Comparison of ENCODE assay signal across 21 cellular contexts in the genomic region with DNA sequence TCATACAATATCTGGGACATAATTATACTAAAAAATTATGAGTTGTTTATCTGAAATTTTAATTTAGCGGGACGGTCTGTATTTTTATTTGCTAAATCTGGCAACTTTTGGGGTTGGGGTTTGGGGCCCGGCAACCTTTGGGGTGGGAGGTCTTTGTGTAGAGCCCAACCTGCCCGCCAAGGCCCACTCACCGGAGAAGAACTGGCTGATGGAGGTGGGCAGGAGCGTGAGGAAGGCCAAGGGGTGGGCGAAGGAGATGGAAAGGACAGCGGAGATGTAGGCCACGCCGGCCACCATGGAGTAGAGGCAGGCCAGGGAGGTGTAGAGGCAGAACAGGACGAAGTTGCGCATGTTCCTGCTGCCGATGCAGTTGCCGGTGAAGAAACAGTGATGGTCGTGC. TPM values are rescaled to one million over a fixed set of nuclear protein-coding genes. Genes with fewer than 3 reads are reported as not detected.
DNase-seq lines count a peak whose midpoint lies in the region; ATAC-seq and TF ChIP-seq lines count a peak whose summit lies in the region.
"Had no signal": no experiment of that assay in that cellular context is flagged by ENCODE, and none has a peak within 500 bp of the region (broad histone marks: within the 10 kb centered on the region; RNA-seq: fewer than 3 reads in every experiment).

No MANE protein-coding gene starts in this region.

- peaks cover 78% of the 10 kb centered on the region for H3K27me3 Mint-ChIP-seq in activated naive CD8-positive, alpha-beta T cell treated with anti-CD3 and anti-CD28 coated beads, Interleukin-2, amount 10 ng/mL, durations not matched to agents 7 days and 5 days
- H3K27me3 Mint-ChIP-seq in activated naive CD8-positive, alpha-beta T cell treated with anti-CD3 and anti-CD28 coated beads for 36 hours, result peaks cover 85% of the 10 kb centered on the region
- H3K27me3 Mint-ChIP-seq in central memory CD8-positive, alpha-beta T cell, result peaks cover 90% of the 10 kb centered on the region
- H3K27me3 Mint-ChIP-seq in naive thymus-derived CD8-positive, alpha-beta T cell, result peaks cover 34 to 88% (median 72%) of the 10 kb centered on the region in 5 donors

- H4K20me1 ChIP-seq in osteoblast (ENCODE audit: insufficient read depth, low read length), result peaks cover 3% of the 10 kb centered on the region

- H3K9me3 Mint-ChIP-seq in activated naive CD8-positive, alpha-beta T cell treated with anti-CD3 and anti-CD28 coated beads, Interleukin-2, amount 10 ng/mL, durations not matched to agents 7 days and 5 days, result no peaks in the 10 kb centered on the region
- no peaks in the 10 kb centered on the region for H3K9me3 Mint-ChIP-seq in activated naive CD8-positive, alpha-beta T cell treated with anti-CD3 and anti-CD28 coated beads for 36 hours
- no peaks in the 10 kb centered on the region for H3K9me3 Mint-ChIP-seq in central memory CD8-positive, alpha-beta T cell
- H3K9me3 Mint-ChIP-seq in naive thymus-derived CD8-positive, alpha-beta T cell, result peaks cover 0 to 2% (median 0%) of the 10 kb centered on the region in 9 donors
- H3K9me3 Mint-ChIP-seq: activated T-helper 1 cell treated with anti-CD3 and anti-CD28 coated beads, Interleukin-12 subunit alpha, Interleukin-12 subunit beta, Interleukin-2, Interleukin-4 antibody, amounts not matched to agents 30 ng/mL and 10 ng/mL and 1 ng/mL, durations not matched to agents 14 hours and 24 hours and 36 hours had no signal

- no peaks in the 10 kb centered on the region for H3K9me3 ChIP-seq in osteoblast (ENCODE audit: low read depth, low read length)
- H3K9me3 ChIP-seq: esophagus squamous epithelium, MG63, pancreas, stomach had no signal

- peak overlapping the region; percentile 53 for H3K4me3 Mint-ChIP-seq in activated naive CD8-positive, alpha-beta T cell treated with anti-CD3 and anti-CD28 coated beads, Interleukin-2, amount 10 ng/mL, durations not matched to agents 7 days and 5 days
- H3K4me3 Mint-ChIP-seq in activated naive CD8-positive, alpha-beta T cell treated with anti-CD3 and anti-CD28 coated beads for 36 hours, result no peak overlapping the region
- peak overlapping the region; percentile 54 for H3K4me3 Mint-ChIP-seq in central memory CD8-positive, alpha-beta T cell
- H3K4me3 Mint-ChIP-seq in naive thymus-derived CD8-positive, alpha-beta T cell, result peak overlapping the region in 6 of 10 donors; percentile 29 to 75 (median 45)
- H3K4me3 Mint-ChIP-seq: activated CD8-positive, alpha-beta T cell treated with anti-CD3 and anti-CD28 coated beads, Interleukin-2, amount 10 ng/mL, durations not matched to agents 7 days and 5 days; activated T-helper 1 cell treated with anti-CD3 and anti-CD28 coated beads, Interleukin-12 subunit alpha, Interleukin-12 subunit beta, Interleukin-2, Interleukin-4 antibody, amounts not matched to agents 30 ng/mL and 10 ng/mL and 1 ng/mL, durations not matched to agents 14 hours and 24 hours and 36 hours had no signal

- no peak for ATAC-seq in activated naive CD8-positive, alpha-beta T cell treated with anti-CD3 and anti-CD28 coated beads, Interleukin-2, amount 10 ng/mL, durations not matched to agents 7 days and 5 days (ENCODE audit: low read depth)
- no peak for ATAC-seq in central memory CD8-positive, alpha-beta T cell (replicated peaks; ENCODE audit: extremely low read depth, poor library complexity, severe bottlenecking)
- ATAC-seq in naive thymus-derived CD8-positive, alpha-beta T cell, result no peak

- peaks cover 66% of the 10 kb centered on the region for H3K27me3 ChIP-seq in osteoblast (ENCODE audit: insufficient read depth, low read length)

- DNase-seq in activated naive CD8-positive, alpha-beta T cell treated with anti-CD3 and anti-CD28 coated beads, Interleukin-2, amount 10 ng/mL, durations not matched to agents 7 days and 5 days, result no peak
- DNase-seq in activated naive CD8-positive, alpha-beta T cell treated with anti-CD3 and anti-CD28 coated beads for 36 hours, result no peak
- DNase-seq in central memory CD8-positive, alpha-beta T cell (ENCODE audit: low spot score in 2 of 2), result no peak
- DNase-seq in naive thymus-derived CD8-positive, alpha-beta T cell, result no peak
- DNase-seq in occipital lobe (lab: John Stamatoyannopoulos, UW) (no peak), NCI-H1694 (lab: John Stamatoyannopoulos, UW) (no peak), osteoblast (ENCODE audit: insufficient read length, low spot score, missing footprints) (no peak)
- DNase-seq in activated naive CD4-positive, alpha-beta T cell treated with Interleukin-2 at 50 U/mL for 16 hours, result no peak
- DNase-seq: amniotic stem cell, DND-41, esophagus squamous epithelium, NCI-H1436 treated with DMSO at 0.1 percent for 48 hours, stomach had no signal

- H3K27ac Mint-ChIP-seq in activated naive CD8-positive, alpha-beta T cell treated with anti-CD3 and anti-CD28 coated beads, Interleukin-2, amount 10 ng/mL, durations not matched to agents 7 days and 5 days, result no peak overlapping the region
- H3K27ac Mint-ChIP-seq in activated naive CD8-positive, alpha-beta T cell treated with anti-CD3 and anti-CD28 coated beads for 36 hours, result no peak overlapping the region
- H3K27ac Mint-ChIP-seq in central memory CD8-positive, alpha-beta T cell (ENCODE audit: low read depth), result no peak overlapping the region
- H3K27ac Mint-ChIP-seq in naive thymus-derived CD8-positive, alpha-beta T cell, result no peak overlapping the region
- H3K27ac Mint-ChIP-seq: activated CD8-positive, alpha-beta T cell treated with anti-CD3 and anti-CD28 coated beads, Interleukin-2, amount 10 ng/mL, durations not matched to agents 7 days and 5 days; activated T-helper 1 cell treated with anti-CD3 and anti-CD28 coated beads, Interleukin-12 subunit alpha, Interleukin-12 subunit beta, Interleukin-2, Interleukin-4 antibody, amounts not matched to agents 30 ng/mL and 10 ng/mL and 1 ng/mL, durations not matched to agents 14 hours and 24 hours and 36 hours; CD4-positive, CD25-positive, alpha-beta regulatory T cell had no signal

- H3K36me3 ChIP-seq in osteoblast (ENCODE audit: insufficient read depth, low read length), result no peaks in the 10 kb centered on the region
- H3K36me3 ChIP-seq: esophagus squamous epithelium, MG63, pancreas, stomach had no signal

- no peak overlapping the region for H3K4me3 ChIP-seq in osteoblast (ENCODE audit: insufficient read depth, low read length)
- H3K4me3 ChIP-seq: MG63 had no signal

- no peak overlapping the region for H3K27ac ChIP-seq in osteoblast (ENCODE audit: low read depth, low read length)
- H3K27ac ChIP-seq: esophagus squamous epithelium, pancreas, stomach had no signal

- H3K36me3 Mint-ChIP-seq in activated naive CD8-positive, alpha-beta T cell treated with anti-CD3 and anti-CD28 coated beads, Interleukin-2, amount 10 ng/mL, durations not matched to agents 7 days and 5 days, result no peaks in the 10 kb centered on the region
- no peaks in the 10 kb centered on the region for H3K36me3 Mint-ChIP-seq in activated naive CD8-positive, alpha-beta T cell treated with anti-CD3 and anti-CD28 coated beads for 36 hours
- peaks cover 2% of the 10 kb centered on the region for H3K36me3 Mint-ChIP-seq in central memory CD8-positive, alpha-beta T cell (ENCODE audit: insufficient read depth)
- H3K36me3 Mint-ChIP-seq in naive thymus-derived CD8-positive, alpha-beta T cell, result peaks cover 0 to 6% (median 3%) of the 10 kb centered on the region in 3 donors
- H3K36me3 Mint-ChIP-seq: CD4-positive, CD25-positive, alpha-beta regulatory T cell had no signal

- no peak overlapping the region for H2AFZ ChIP-seq in osteoblast (ENCODE audit: low read length)

- no peaks in the 10 kb centered on the region for H3K4me1 ChIP-seq in osteoblast (ENCODE audit: insufficient read depth, low read length)

- no peaks in the 10 kb centered on the region for H3K79me2 ChIP-seq in osteoblast (ENCODE audit: insufficient read depth, low read length)

- POLR2A ChIA-PET in activated naive CD8-positive, alpha-beta T cell treated with anti-CD3 and anti-CD28 coated beads, Interleukin-2, amount 10 ng/mL, durations not matched to agents 7 days and 5 days (lab: Charles Lee), result no interaction called here
- POLR2A ChIA-PET in naive thymus-derived CD8-positive, alpha-beta T cell (lab: Charles Lee), result no interaction called here

- TF ChIP-seq CTCF in osteoblast (IDR thresholded peaks at IDR 0.05; ENCODE audit: extremely low read depth, low read depth, low read length), result no peak

- H3K4me1 Mint-ChIP-seq in activated naive CD8-positive, alpha-beta T cell treated with anti-CD3 and anti-CD28 coated beads, Interleukin-2, amount 10 ng/mL, durations not matched to agents 7 days and 5 days, result peaks cover 13% of the 10 kb centered on the region
- H3K4me1 Mint-ChIP-seq in activated naive CD8-positive, alpha-beta T cell treated with anti-CD3 and anti-CD28 coated beads for 36 hours, result peaks cover 8% of the 10 kb centered on the region
- peaks cover 18% of the 10 kb centered on the region for H3K4me1 Mint-ChIP-seq in central memory CD8-positive, alpha-beta T cell
- H3K4me1 Mint-ChIP-seq in naive thymus-derived CD8-positive, alpha-beta T cell, result peaks cover 14 to 25% (median 20%) of the 10 kb centered on the region in 4 donors

- H3K4me2 ChIP-seq in osteoblast (ENCODE audit: insufficient read depth, low read length), result no peak overlapping the region

RNA-seq across cellular contexts. Expression of a gene that starts 2.6 kb away (rescaled TPM):
- not detected for total RNA-seq in activated naive CD8-positive, alpha-beta T cell treated with anti-CD3 and anti-CD28 coated beads, Interleukin-2, amount 10 ng/mL, durations not matched to agents 7 days and 5 days
- total RNA-seq in activated naive CD8-positive, alpha-beta T cell treated with anti-CD3 and anti-CD28 coated beads for 36 hours, result not detected
- not detected for total RNA-seq in naive thymus-derived CD8-positive, alpha-beta T cell
- polyA plus RNA-seq in naive thymus-derived CD8-positive, alpha-beta T cell, result not detected
- 12.0 TPM for total RNA-seq in occipital lobe
- total RNA-seq in osteoblast, result not detected in 2 replicates
- total RNA-seq: activated CD8-positive, alpha-beta T cell treated with anti-CD3 and anti-CD28 coated beads, Interleukin-2, amount 10 ng/mL, durations not matched to agents 7 days and 5 days; activated T-helper 1 cell treated with anti-CD3 and anti-CD28 coated beads, Interleukin-12 subunit alpha, Interleukin-12 subunit beta, Interleukin-2, Interleukin-4 antibody, amounts not matched to agents 30 ng/mL and 10 ng/mL and 1 ng/mL, durations not matched to agents 14 hours and 24 hours and 36 hours; cardiac septum; CD4-positive, CD25-positive, alpha-beta regulatory T cell; esophagus squamous epithelium; left lobe of liver; mononuclear cell had no signal
- polyA plus RNA-seq: CD4-positive, CD25-positive, alpha-beta regulatory T cell had no signal

RNA-seq across cellular contexts. Expression of a gene that starts 41.0 kb away (rescaled TPM):
- 10 to 100 TPM; 14.0 to 14.5 TPM for total RNA-seq in activated naive CD8-positive, alpha-beta T cell treated with anti-CD3 and anti-CD28 coated beads, Interleukin-2, amount 10 ng/mL, durations not matched to agents 7 days and 5 days
- total RNA-seq in activated naive CD8-positive, alpha-beta T cell treated with anti-CD3 and anti-CD28 coated beads for 36 hours, result 10 to 100 TPM; 10.8 to 12.2 TPM
- total RNA-seq in naive thymus-derived CD8-positive, alpha-beta T cell, result 10 to 100 TPM; 11.3 to 12.8 TPM
- 1 to 10 TPM; 4.4 to 7.7 (median 4.7) TPM for polyA plus RNA-seq in naive thymus-derived CD8-positive, alpha-beta T cell
- total RNA-seq in occipital lobe (44.5 TPM), osteoblast (15.9 and 16.6 TPM in 2 replicates)

RNA-seq across cellular contexts. Expression of a gene that starts 42.6 kb away (rescaled TPM):
- 1 to 10 TPM in 1 of 2 experiments, under 1 TPM in 1; 0.48 to 1.4 TPM for total RNA-seq in activated naive CD8-positive, alpha-beta T cell treated with anti-CD3 and anti-CD28 coated beads, Interleukin-2, amount 10 ng/mL, durations not matched to agents 7 days and 5 days
- total RNA-seq in activated naive CD8-positive, alpha-beta T cell treated with anti-CD3 and anti-CD28 coated beads for 36 hours, result 1 to 10 TPM in 1 of 2 experiments, under 1 TPM in 1; 0.89 to 1.2 TPM
- total RNA-seq in naive thymus-derived CD8-positive, alpha-beta T cell, result under 1 TPM; 0.66 to 0.83 TPM
- under 1 TPM in 2 of 3 donors, not detected in 1; 0.02 to 0.83 TPM for polyA plus RNA-seq in naive thymus-derived CD8-positive, alpha-beta T cell
- 10.8 TPM for total RNA-seq in occipital lobe
- 0.72 TPM in 1 of 2 replicates, not detected in the other for total RNA-seq in osteoblast
- polyA plus RNA-seq: CD4-positive, CD25-positive, alpha-beta regulatory T cell had no signal

Comparison
In these comparisons a context has a peak if more than half of its experiments do, and no peak if none do; other contexts are left out.
1. RNA of a gene that starts 2.6 kb away (total RNA-seq): 12.0 TPM in occipital lobe (single experiment); not detected in activated naive CD8-positive, alpha-beta T cell treated with anti-CD3 and anti-CD28 coated beads, Interleukin-2, amount 10 ng/mL, durations not matched to agents 7 days and 5 days, not detected in activated naive CD8-positive, alpha-beta T cell treated with anti-CD3 and anti-CD28 coated beads for 36 hours, not detected in naive thymus-derived CD8-positive, alpha-beta T cell and not detected in osteoblast; every median in the first group is over 10 times any median in the second.